Comparison of ENCODE assay signal across 1 cellular context in genomic region chr7:35823440-35823839, GRCh38.
TF ChIP-seq lines count a peak whose summit lies in the region.

No MANE protein-coding gene starts in this region.

TF ChIP-seq in WTC11, 78 proteins besides CTCF, POLR2A, EP300 and RAD21 (continued from another document):
- TF ChIP-seq ZNF532 (CRISPR knock-in tag; IDR thresholded peaks at IDR 0.05; ENCODE audit: borderline replicate concordance) = no peak
- no peak for TF ChIP-seq JAZF1 (CRISPR knock-in tag; IDR thresholded peaks at IDR 0.05)
- TF ChIP-seq FOXK1 (CRISPR knock-in tag; IDR thresholded peaks at IDR 0.05) = no peak
- TF ChIP-seq PREB (CRISPR knock-in tag; IDR thresholded peaks at IDR 0.05; ENCODE audit: borderline replicate concordance) = no peak
- no peak for TF ChIP-seq SMAD3 (CRISPR knock-in tag; IDR thresholded peaks at IDR 0.05; ENCODE audit: borderline replicate concordance)
- TF ChIP-seq CREM (CRISPR knock-in tag; IDR thresholded peaks at IDR 0.05) = no peak
